8 cellular contexts compared by ENCODE assay signal in the genomic region with DNA sequence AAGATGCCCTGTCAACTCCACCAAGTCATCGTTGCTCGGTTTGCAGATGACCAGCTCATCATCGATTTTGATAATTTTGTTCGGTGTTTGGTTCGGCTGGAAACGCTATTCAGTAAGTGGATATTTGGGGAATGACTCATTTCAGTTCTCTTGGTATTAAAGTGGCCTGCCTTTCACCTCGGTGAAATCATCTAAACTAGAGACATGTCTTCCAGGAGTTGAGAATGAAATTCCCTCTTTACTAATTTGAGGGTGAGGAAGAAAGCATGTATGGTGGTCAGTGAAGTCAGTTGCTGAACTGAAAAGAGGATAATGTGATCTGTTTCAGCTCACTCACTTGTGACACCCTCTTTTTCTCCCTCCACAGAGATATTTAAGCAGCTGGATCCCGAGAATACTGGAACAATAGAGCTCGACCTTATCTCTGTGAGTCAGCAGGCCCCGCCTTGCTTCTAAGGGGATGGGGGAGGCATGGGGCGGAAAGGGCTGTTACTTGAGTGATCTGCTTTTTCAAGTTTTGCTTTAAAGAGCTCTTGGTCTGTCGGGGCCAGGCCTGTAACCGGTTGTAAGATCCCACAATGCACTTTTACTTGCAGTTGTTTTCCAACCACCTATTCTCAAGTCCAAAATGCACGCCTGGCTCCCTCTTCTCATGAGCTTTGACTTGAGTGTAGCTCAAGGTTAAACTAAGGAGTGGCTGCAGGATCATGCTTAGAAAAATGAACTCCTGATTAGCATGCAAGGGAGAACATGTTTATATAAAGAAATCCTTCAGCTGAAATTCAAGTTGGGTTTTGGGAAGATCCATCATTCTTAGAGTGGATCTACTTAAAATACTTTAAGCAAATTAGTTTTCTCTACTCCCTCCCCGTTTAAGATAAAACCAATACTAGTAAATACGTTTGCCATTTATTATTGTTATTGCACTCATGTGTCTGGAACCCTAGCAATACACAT. TPM values are rescaled to one million over a fixed set of nuclear protein-coding genes. Genes with fewer than 3 reads are reported as not detected.
DNase-seq lines count a peak whose midpoint lies in the region; ATAC-seq and TF ChIP-seq lines count a peak whose summit lies in the region.

No MANE protein-coding gene starts in this region.

- no peak overlapping the region for H3K27ac ChIP-seq in CD4-positive, CD25-positive, alpha-beta regulatory T cell (ENCODE audit: insufficient read depth, low read length, poor library complexity, severe bottlenecking)
- H3K27ac ChIP-seq in heart left ventricle: peak overlapping the region; percentile 27 to 84 (median 70)

- no peak for TF ChIP-seq CTCF in heart left ventricle (IDR thresholded peaks at IDR 0.05)

- peaks cover 47% of the 10 kb centered on the region for H3K36me3 Mint-ChIP-seq in CD4-positive, CD25-positive, alpha-beta regulatory T cell
- peaks cover 67% of the 10 kb centered on the region for H3K36me3 Mint-ChIP-seq in activated T-helper 2 cell treated with anti-CD3 and anti-CD28 coated beads, Interferon-gamma antibody, Interleukin-2, Interleukin-4, amounts not matched to agents 10 μg/mL and 5 μg/mL and 100 μg/mL, durations not matched to agents 14 hours and 24 hours and 36 hours (ENCODE audit: low read depth)

- no peak for ATAC-seq in CD4-positive, CD25-positive, alpha-beta regulatory T cell (ENCODE audit: low read depth in 2 of 2)
- peak; percentile 46 for ATAC-seq in HG03565 (IDR thresholded peaks at IDR 0.05; ENCODE audit: unreplicated experiment)
- ATAC-seq in heart left ventricle: peak; percentile 61 to 91 (median 86)
- ATAC-seq in sciatic nerve: peak; percentile 88

- no peaks in the 10 kb centered on the region for H3K9me3 Mint-ChIP-seq in CD4-positive, CD25-positive, alpha-beta regulatory T cell
- H3K9me3 Mint-ChIP-seq in activated T-helper 2 cell treated with anti-CD3 and anti-CD28 coated beads, Interferon-gamma antibody, Interleukin-2, Interleukin-4, amounts not matched to agents 10 μg/mL and 5 μg/mL and 100 μg/mL, durations not matched to agents 14 hours and 24 hours and 36 hours: no peaks in the 10 kb centered on the region

- no peak for TF ChIP-seq POLR2A in heart left ventricle (IDR thresholded peaks at IDR 0.05)

- peaks cover 79% of the 10 kb centered on the region for H3K36me3 ChIP-seq in CD4-positive, CD25-positive, alpha-beta regulatory T cell (ENCODE audit: control insufficient read depth, insufficient read depth, low read length)
- peaks cover 0 to 84% (median 70%) of the 10 kb centered on the region in 9 donors for H3K36me3 ChIP-seq in heart left ventricle

- H3K27ac Mint-ChIP-seq in CD4-positive, CD25-positive, alpha-beta regulatory T cell: peak overlapping the region in 2 of 3 donors; percentile 59 to 89
- H3K27ac Mint-ChIP-seq in activated T-helper 2 cell treated with anti-CD3 and anti-CD28 coated beads, Interferon-gamma antibody, Interleukin-2, Interleukin-4, amounts not matched to agents 10 μg/mL and 5 μg/mL and 100 μg/mL, durations not matched to agents 14 hours and 24 hours and 36 hours: peak overlapping the region; percentile 30

- H3K4me1 Mint-ChIP-seq in CD4-positive, CD25-positive, alpha-beta regulatory T cell: peaks cover 0 to 24% (median 7%) of the 10 kb centered on the region in 4 donors
- H3K4me1 Mint-ChIP-seq in activated T-helper 2 cell treated with anti-CD3 and anti-CD28 coated beads, Interferon-gamma antibody, Interleukin-2, Interleukin-4, amounts not matched to agents 10 μg/mL and 5 μg/mL and 100 μg/mL, durations not matched to agents 14 hours and 24 hours and 36 hours (ENCODE audit: low read depth): peaks cover 26% of the 10 kb centered on the region

- H3K4me1 ChIP-seq in CD4-positive, CD25-positive, alpha-beta regulatory T cell (ENCODE audit: control insufficient read depth, insufficient read depth, low read length, poor library complexity, severe bottlenecking): peaks cover 6% of the 10 kb centered on the region
- H3K4me1 ChIP-seq in heart left ventricle: peaks cover 0 to 64% (median 31%) of the 10 kb centered on the region in 12 donors

- H3K27me3 Mint-ChIP-seq in CD4-positive, CD25-positive, alpha-beta regulatory T cell: no peaks in the 10 kb centered on the region
- H3K27me3 Mint-ChIP-seq in activated T-helper 2 cell treated with anti-CD3 and anti-CD28 coated beads, Interferon-gamma antibody, Interleukin-2, Interleukin-4, amounts not matched to agents 10 μg/mL and 5 μg/mL and 100 μg/mL, durations not matched to agents 14 hours and 24 hours and 36 hours (ENCODE audit: low read depth): no peaks in the 10 kb centered on the region

- H3K4me3 Mint-ChIP-seq in CD4-positive, CD25-positive, alpha-beta regulatory T cell: peak overlapping the region in 1 of 4 donors; percentile 16
- no peak overlapping the region for H3K4me3 Mint-ChIP-seq in activated T-helper 2 cell treated with anti-CD3 and anti-CD28 coated beads, Interferon-gamma antibody, Interleukin-2, Interleukin-4, amounts not matched to agents 10 μg/mL and 5 μg/mL and 100 μg/mL, durations not matched to agents 14 hours and 24 hours and 36 hours (ENCODE audit: low read depth)

- H3K9me3 ChIP-seq in CD4-positive, CD25-positive, alpha-beta regulatory T cell (ENCODE audit: control insufficient read depth in 2 of 2, low read length in 2 of 2): no peaks in the 10 kb centered on the region
- H3K9me3 ChIP-seq in heart left ventricle: no peaks in the 10 kb centered on the region

- no peaks in the 10 kb centered on the region for H3K27me3 ChIP-seq in CD4-positive, CD25-positive, alpha-beta regulatory T cell (ENCODE audit: control insufficient read depth, insufficient read depth, low read length)
- H3K27me3 ChIP-seq in heart left ventricle: no peaks in the 10 kb centered on the region

- H3K4me3 ChIP-seq in CD4-positive, CD25-positive, alpha-beta regulatory T cell (ENCODE audit: low read depth, low read length): no peak overlapping the region
- H3K4me3 ChIP-seq in heart left ventricle: no peak overlapping the region

- DNase-seq in CD4-positive, CD25-positive, alpha-beta regulatory T cell: peak in 1 of 3 donors; percentile 11
- no peak for DNase-seq in activated T-helper 2 cell treated with anti-CD3 and anti-CD28 coated beads, Interferon-gamma antibody, Interleukin-2, Interleukin-4, amounts not matched to agents 10 μg/mL and 5 μg/mL and 100 μg/mL, durations not matched to agents 14 hours and 24 hours and 36 hours (ENCODE audit: low spot score)
- DNase-seq in heart left ventricle (peak in 4 of 5 donors; percentile 63 to 75 (median 68)), sciatic nerve (ENCODE audit: low spot score) (no peak), NCI-H1694 (lab: John Stamatoyannopoulos, UW) (no peak), hippocampal formation (lab: John Stamatoyannopoulos, UW) (no peak), NCI-H526 (lab: John Stamatoyannopoulos, UW) (no peak)

- 28 to 49% (median 34%) methylated on average over 16 of the region's 16 CpGs for WGBS in heart left ventricle, 4 donors

- intact Hi-C loops in activated T-helper 2 cell treated with anti-CD3 and anti-CD28 coated beads, Interferon-gamma antibody, Interleukin-2, Interleukin-4, amounts not matched to agents 10 μg/mL and 5 μg/mL and 100 μg/mL, durations not matched to agents 14 hours and 24 hours and 36 hours (cut with micrococcal nuclease): loop anchor here (10.0 kb wide), 1 partner anchor 73 kb away; a partner anchor contains a TSS
- intact Hi-C loops in heart left ventricle (cut with DNase I): no loop called here
- intact Hi-C loops in sciatic nerve (cut with DNase I): no loop called here

RNA-seq across cellular contexts. Expression of a gene that starts 59.8 kb away (rescaled TPM):
- total RNA-seq in CD4-positive, CD25-positive, alpha-beta regulatory T cell: 278 TPM
- 100 to 1,000 TPM; 132 to 191 (median 150) TPM for polyA plus RNA-seq in CD4-positive, CD25-positive, alpha-beta regulatory T cell
- total RNA-seq in activated T-helper 2 cell treated with anti-CD3 and anti-CD28 coated beads, Interferon-gamma antibody, Interleukin-2, Interleukin-4, amounts not matched to agents 10 μg/mL and 5 μg/mL and 100 μg/mL, durations not matched to agents 14 hours and 24 hours and 36 hours: 91.3 and 93.5 TPM in 2 replicates
- total RNA-seq in heart left ventricle: 100 to 1,000 TPM in 2 of 9 donors, 10 to 100 TPM in 7; 60.2 to 115 (median 82.7) TPM
- polyA plus RNA-seq in heart left ventricle: 10 to 100 TPM; 54.4 to 75.7 TPM
- 186 TPM for total RNA-seq in sciatic nerve

Comparison
In these comparisons a context has a peak if more than half of its experiments do, and no peak if none do; other contexts are left out.
1. ATAC-seq: peak in HG03565 (single experiment), heart left ventricle (4 of 4) and sciatic nerve (single experiment); none in CD4-positive, CD25-positive, alpha-beta regulatory T cell (0 of 2).
2. DNase-seq: peak in heart left ventricle (4 of 5); none in activated T-helper 2 cell treated with anti-CD3 and anti-CD28 coated beads, Interferon-gamma antibody, Interleukin-2, Interleukin-4, amounts not matched to agents 10 μg/mL and 5 μg/mL and 100 μg/mL, durations not matched to agents 14 hours and 24 hours and 36 hours (single experiment), sciatic nerve (single experiment), NCI-H1694 (single experiment), hippocampal formation (0 of 2) and NCI-H526 (0 of 2).